In the genomic region with DNA sequence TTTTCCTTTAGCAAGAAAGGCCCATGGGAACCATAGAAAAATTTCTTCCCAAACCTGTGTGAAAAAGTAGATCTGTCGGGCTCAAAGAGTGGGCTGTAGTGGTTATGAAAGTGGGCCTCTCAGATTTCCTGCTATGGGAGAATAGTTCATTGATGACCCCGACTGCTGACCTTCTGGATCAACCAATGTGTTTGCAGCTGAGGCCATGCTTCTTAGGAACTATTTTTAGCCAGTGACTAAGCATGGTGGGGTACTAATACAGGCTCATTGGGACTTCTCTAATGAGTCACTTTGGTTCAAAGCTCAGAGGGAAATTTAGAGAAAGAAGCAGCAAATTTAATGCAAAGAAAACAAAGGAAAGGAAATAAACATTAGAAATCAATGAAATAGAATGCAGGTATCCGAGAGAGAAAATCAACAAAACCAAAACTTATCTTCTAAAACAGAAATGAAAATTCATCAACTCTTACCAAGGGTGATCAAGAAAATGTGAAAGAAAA, we compare ENCODE assay signal across 11 cellular contexts. TPM values are rescaled to one million over a fixed set of nuclear protein-coding genes. Genes with fewer than 3 reads are reported as not detected.
DNase-seq lines count a peak whose midpoint lies in the region; ATAC-seq, FAIRE-seq and TF ChIP-seq lines count a peak whose summit lies in the region.
"Had no signal": no experiment of that assay in that cellular context is flagged by ENCODE, and none has a peak within 500 bp of the region (broad histone marks: within the 10 kb centered on the region; RNA-seq: fewer than 3 reads in every experiment).

No MANE protein-coding gene starts in this region.

- peak; percentile 77 for DNase-seq in BJ (ENCODE audit: low read depth)
- DNase-seq in HFFc6, result peak; percentile 93
- peak; percentile 87 for DNase-seq in kidney tubule cell (ENCODE audit: low spot score)
- no peak for DNase-seq in GM19239 (ENCODE audit: insufficient read length, low spot score)
- no peak for DNase-seq in NK-92 (lab: John Stamatoyannopoulos, UW; ENCODE audit: unreplicated experiment)
- no peak for DNase-seq in activated CD8-positive, alpha-beta memory T cell treated with anti-CD3 and anti-CD28 coated beads, Interleukin-2, amount 50 U/mL, for 48 hours
- DNase-seq: KBM-7, SIG-M5 had no signal

- POLR2A ChIA-PET in BJ (lab: Charles Lee), result interaction anchor here (0.6 kb wide), 1 partner anchor 195 kb away, joined by 3 read pairs; no protein-coding TSS in a partner anchor

- no peak for FAIRE-seq in GM19239 (lab: Jason Lieb, UNC)

- ATAC-seq in activated T-helper 17 cell treated with anti-CD3 and anti-CD28 coated beads, Interleukin-2, amount 50 U/mL, for 72 hours (replicated peaks), result peak; percentile 80
- no peak for ATAC-seq in GM18867 (IDR thresholded peaks at IDR 0.05; ENCODE audit: unreplicated experiment)

- H3K27me3 Mint-ChIP-seq in HFFc6 (ENCODE audit: insufficient read depth), result no peaks in the 10 kb centered on the region
- H3K27me3 Mint-ChIP-seq in activated T-helper 17 cell treated with anti-CD3 and anti-CD28 coated beads, Interleukin-2, amount 50 U/mL, for 72 hours, result peaks cover 6% of the 10 kb centered on the region

- TF ChIP-seq CTCF in BJ (IDR thresholded peaks at IDR 0.05; ENCODE audit: insufficient read depth, low read depth, low read length) (no peak), HFFc6 (IDR thresholded peaks at IDR 0.05) (no peak)

- H3K4me3 Mint-ChIP-seq in HFFc6, result no peak overlapping the region
- no peak overlapping the region for H3K4me3 Mint-ChIP-seq in activated T-helper 17 cell treated with anti-CD3 and anti-CD28 coated beads, Interleukin-2, amount 50 U/mL, for 72 hours

- peaks cover 6% of the 10 kb centered on the region for H3K36me3 Mint-ChIP-seq in HFFc6 (ENCODE audit: low read depth)
- no peaks in the 10 kb centered on the region for H3K36me3 Mint-ChIP-seq in activated T-helper 17 cell treated with anti-CD3 and anti-CD28 coated beads, Interleukin-2, amount 50 U/mL, for 72 hours (ENCODE audit: low read depth)

- 0 out of 2 replicates have a peak, but pooled peaks cover 5% of the 10 kb centered on the region for H3K4me1 Mint-ChIP-seq in HFFc6 (ENCODE audit: low read depth)
- H3K4me1 Mint-ChIP-seq in activated T-helper 17 cell treated with anti-CD3 and anti-CD28 coated beads, Interleukin-2, amount 50 U/mL, for 72 hours, result no peaks in the 10 kb centered on the region

- H3K36me3 ChIP-seq in BJ (ENCODE audit: control insufficient read depth, insufficient read depth, low read length), result no peaks in the 10 kb centered on the region
- H3K36me3 ChIP-seq: neutrophil had no signal

- H3K27ac Mint-ChIP-seq in HFFc6, result no peak overlapping the region
- H3K27ac Mint-ChIP-seq in activated T-helper 17 cell treated with anti-CD3 and anti-CD28 coated beads, Interleukin-2, amount 50 U/mL, for 72 hours, result no peak overlapping the region

- H3K9me3 Mint-ChIP-seq in HFFc6, result peaks cover 7% of the 10 kb centered on the region
- no peaks in the 10 kb centered on the region for H3K9me3 Mint-ChIP-seq in activated T-helper 17 cell treated with anti-CD3 and anti-CD28 coated beads, Interleukin-2, amount 50 U/mL, for 72 hours

- CTCF ChIA-PET in BJ (lab: Yijun Ruan, JAX), result interaction anchor here (1.6 kb wide), 1 partner anchor 94 kb away, joined by 4 read pairs; no protein-coding TSS in a partner anchor

- H3K27me3 ChIP-seq in BJ (ENCODE audit: control insufficient read depth, insufficient read depth, low read length), result no peaks in the 10 kb centered on the region

- H3K4me3 ChIP-seq in BJ (ENCODE audit: low read depth, low read length), result no peak overlapping the region

RNA-seq across cellular contexts. Expression of gene PSMA5, which starts 12.6 kb away (rescaled TPM):
- 151 and 226 TPM in 2 replicates for polyA plus RNA-seq in BJ (2011; rRNA removed)
- polyA minus RNA-seq in BJ (2011; rRNA and poly(A)+ RNA removed), result 47.0 and 57.6 TPM in 2 replicates
- 100 to 1,000 TPM; 145 to 195 (median 188) TPM for total RNA-seq in HFFc6 (2021; fragmentation: NEBNext Ultra II Directional; extraction: Animal tissue kit (Norgen Biotek cat#: 25700))
- total RNA-seq in activated T-helper 17 cell treated with anti-CD3 and anti-CD28 coated beads, Interleukin-2, amount 50 U/mL, for 72 hours, result 100 to 1,000 TPM; 106 to 198 TPM

RNA-seq across cellular contexts. Expression of gene SYPL2, which starts 27.5 kb away (rescaled TPM):
- polyA plus RNA-seq in BJ (2011; rRNA removed), result 58.8 and 73.1 TPM in 2 replicates
- polyA minus RNA-seq in BJ (2011; rRNA and poly(A)+ RNA removed), result 27.8 and 31.3 TPM in 2 replicates
- total RNA-seq in HFFc6 (2021; fragmentation: NEBNext Ultra II Directional; extraction: Animal tissue kit (Norgen Biotek cat#: 25700)), result 10 to 100 TPM; 16.0 to 34.1 (median 18.5) TPM
- total RNA-seq in activated T-helper 17 cell treated with anti-CD3 and anti-CD28 coated beads, Interleukin-2, amount 50 U/mL, for 72 hours, result not detected

RNA-seq across cellular contexts. Expression of gene SORT1, which starts 41.1 kb away (rescaled TPM):
- polyA plus RNA-seq in BJ (2011; rRNA removed), result 38.6 and 52.6 TPM in 2 replicates
- polyA minus RNA-seq in BJ (2011; rRNA and poly(A)+ RNA removed), result 144 and 155 TPM in 2 replicates
- total RNA-seq in HFFc6 (2021; fragmentation: NEBNext Ultra II Directional; extraction: Animal tissue kit (Norgen Biotek cat#: 25700)), result 10 to 100 TPM; 51.6 to 78.4 (median 58.5) TPM
- under 1 TPM; 0.66 to 0.78 TPM for total RNA-seq in activated T-helper 17 cell treated with anti-CD3 and anti-CD28 coated beads, Interleukin-2, amount 50 U/mL, for 72 hours

RNA-seq across cellular contexts. Expression of gene ATXN7L2, which starts 44.9 kb away (rescaled TPM):
- 5.7 and 8.7 TPM in 2 replicates for polyA plus RNA-seq in BJ (2011; rRNA removed)
- 6.1 and 7.6 TPM in 2 replicates for polyA minus RNA-seq in BJ (2011; rRNA and poly(A)+ RNA removed)
- 1 to 10 TPM; 5.6 to 7.3 (median 6.4) TPM for total RNA-seq in HFFc6 (2021; fragmentation: NEBNext Ultra II Directional; extraction: Animal tissue kit (Norgen Biotek cat#: 25700))
- 10 to 100 TPM; 14.5 to 15.3 TPM for total RNA-seq in activated T-helper 17 cell treated with anti-CD3 and anti-CD28 coated beads, Interleukin-2, amount 50 U/mL, for 72 hours

RNA-seq across cellular contexts. Expression of gene CYB561D1, which starts 55.0 kb away (rescaled TPM):
- 8.2 and 10.8 TPM in 2 replicates for polyA plus RNA-seq in BJ (2011; rRNA removed)
- 9.3 and 14.3 TPM in 2 replicates for polyA minus RNA-seq in BJ (2011; rRNA and poly(A)+ RNA removed)
- 10 to 100 TPM in 1 of 6 experiments, 1 to 10 TPM in 5; 7.2 to 10.3 (median 8.1) TPM for total RNA-seq in HFFc6 (2021; fragmentation: NEBNext Ultra II Directional; extraction: Animal tissue kit (Norgen Biotek cat#: 25700))
- total RNA-seq in activated T-helper 17 cell treated with anti-CD3 and anti-CD28 coated beads, Interleukin-2, amount 50 U/mL, for 72 hours, result 10 to 100 TPM in 1 of 2 donors, 1 to 10 TPM in 1; 7.6 to 19.2 TPM

Comparison
In these comparisons a context has a peak if more than half of its experiments do, and no peak if none do; other contexts are left out.
1. DNase-seq: peak in BJ (single experiment), HFFc6 (single experiment) and kidney tubule cell (single experiment); none in GM19239 (single experiment), NK-92 (single experiment) and activated CD8-positive, alpha-beta memory T cell treated with anti-CD3 and anti-CD28 coated beads, Interleukin-2, amount 50 U/mL, for 48 hours (single experiment).
2. RNA of gene SYPL2, which starts 27.5 kb away (total RNA-seq): 16.0 to 34.1 TPM in HFFc6; not detected in activated T-helper 17 cell treated with anti-CD3 and anti-CD28 coated beads, Interleukin-2, amount 50 U/mL, for 72 hours; every median in the first group is over 10 times any median in the second.
3. RNA of gene SORT1, which starts 41.1 kb away (total RNA-seq): 51.6 to 78.4 TPM in HFFc6; 0.66 to 0.78 TPM in activated T-helper 17 cell treated with anti-CD3 and anti-CD28 coated beads, Interleukin-2, amount 50 U/mL, for 72 hours; every median in the first group is over 10 times any median in the second.